20 cellular contexts compared by ENCODE assay signal in the genomic region with DNA sequence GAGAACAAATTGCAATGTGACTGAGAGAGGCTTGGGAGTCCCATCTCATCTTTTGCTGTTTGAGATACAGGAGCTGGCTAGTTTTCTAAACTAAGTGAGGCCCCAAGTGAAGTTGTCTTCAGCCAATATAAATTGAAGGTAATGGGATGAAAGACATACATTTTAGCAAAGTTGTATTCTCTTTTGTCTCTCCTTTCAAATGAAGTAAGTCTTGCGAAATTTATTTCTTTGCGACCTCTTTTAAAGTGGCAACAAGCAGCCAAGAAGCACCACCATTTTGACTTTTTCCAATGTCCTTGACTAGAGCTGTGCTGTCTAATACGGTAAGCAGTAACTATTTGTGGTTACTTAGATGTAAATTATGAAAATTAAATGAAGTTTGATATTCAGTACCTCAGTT.
DNase-seq lines count a peak whose midpoint lies in the region; ATAC-seq and TF ChIP-seq lines count a peak whose summit lies in the region.
"Had no signal": no experiment of that assay in that cellular context is flagged by ENCODE, and none has a peak within 500 bp of the region (broad histone marks: within the 10 kb centered on the region; RNA-seq: fewer than 3 reads in every experiment).

No MANE protein-coding gene starts in this region.

- peaks cover 26% of the 10 kb centered on the region for H3F3A ChIP-seq in GM23248 (ENCODE audit: insufficient read depth)

- peaks cover 40% of the 10 kb centered on the region for H3K4me1 ChIP-seq in GM23248 (ENCODE audit: insufficient read depth)
- peaks cover 34% of the 10 kb centered on the region for H3K4me1 ChIP-seq in osteoblast (ENCODE audit: insufficient read depth, low read length)
- H3K4me1 ChIP-seq in vagina = peaks cover 24% of the 10 kb centered on the region
- H3K4me1 ChIP-seq in upper lobe of right lung = no peaks in the 10 kb centered on the region
- H3K4me1 ChIP-seq: Caco-2 had no signal

- TF ChIP-seq CTCF in osteoblast (IDR thresholded peaks at IDR 0.05; ENCODE audit: extremely low read depth, low read depth, low read length) (no peak), vagina (IDR thresholded peaks at IDR 0.05) (no peak), upper lobe of right lung (IDR thresholded peaks at IDR 0.05) (no peak)

- TF ChIP-seq RAD21 in Ishikawa (IDR thresholded peaks at IDR 0.05; ENCODE audit: low read depth) = no peak

- TF ChIP-seq POLR2A in vagina (IDR thresholded peaks at IDR 0.05) = no peak

- no peak overlapping the region for H3K9ac ChIP-seq in GM23248

- H3K27ac ChIP-seq in GM23248 = no peak overlapping the region
- peak overlapping the region; percentile 92 for H3K27ac ChIP-seq in osteoblast (ENCODE audit: low read depth, low read length)
- peak overlapping the region; percentile 70 for H3K27ac ChIP-seq in vagina
- H3K27ac ChIP-seq in upper lobe of right lung = no peak overlapping the region
- H3K27ac ChIP-seq: 22Rv1, C4-2B, HL-60 had no signal

- ATAC-seq in upper lobe of right lung (no peak), GM18520 (IDR thresholded peaks at IDR 0.05; ENCODE audit: unreplicated experiment) (no peak), GM19467 (IDR thresholded peaks at IDR 0.05; ENCODE audit: unreplicated experiment) (no peak)
- ATAC-seq: A549, HCT116 had no signal

- no peaks in the 10 kb centered on the region; the same call in 1 of the 2 replicates for H3K9me2 ChIP-seq in GM23248 (ENCODE audit: insufficient read depth)

- H3K9me3 ChIP-seq in GM23248 (ENCODE audit: low read depth) = no peaks in the 10 kb centered on the region
- no peaks in the 10 kb centered on the region for H3K9me3 ChIP-seq in osteoblast (ENCODE audit: low read depth, low read length)
- H3K9me3 ChIP-seq in vagina = no peaks in the 10 kb centered on the region
- H3K9me3 ChIP-seq in upper lobe of right lung = no peaks in the 10 kb centered on the region
- H3K9me3 ChIP-seq: A549, Caco-2 had no signal

- DNase-seq in GM23248 = no peak
- peak; percentile 36 for DNase-seq in osteoblast (ENCODE audit: insufficient read length, low spot score, missing footprints)
- no peak for DNase-seq in vagina (ENCODE audit: extremely low spot score in 2 of 2)
- DNase-seq in upper lobe of right lung = no peak
- DNase-seq: AML-193; Caco-2; CD4-positive, alpha-beta T cell; DMS79; GDM1; H7; HFFc6; KBM-7 had no signal

- H4K20me1 ChIP-seq in GM23248 (ENCODE audit: insufficient read depth) = no peaks in the 10 kb centered on the region
- H4K20me1 ChIP-seq in osteoblast (ENCODE audit: insufficient read depth, low read length) = no peaks in the 10 kb centered on the region

- in situ Hi-C loops in GM23248 (cut with MboI) = no loop called here

- H3K27me3 ChIP-seq in GM23248 (replicated peaks; ENCODE audit: insufficient read depth) (no peaks in the 10 kb centered on the region), osteoblast (ENCODE audit: insufficient read depth, low read length) (no peaks in the 10 kb centered on the region), vagina (no peaks in the 10 kb centered on the region), upper lobe of right lung (no peaks in the 10 kb centered on the region)

- TF ChIP-seq EP300 in Ishikawa (IDR thresholded peaks at IDR 0.05; ENCODE audit: borderline replicate concordance) = no peak

- WGBS in GM23248 (ENCODE audit: low coverage in 1 of 2, low lambda C conversion rate in 2 of 2, missing lambda C conversion rate in 2 of 2), 2 experiments = 99 to 100% methylated on average over 3 of the region's 3 CpGs

- H3K4me3 ChIP-seq in GM23248 = no peak overlapping the region
- H3K4me3 ChIP-seq in osteoblast (ENCODE audit: insufficient read depth, low read length) = no peak overlapping the region
- no peak overlapping the region for H3K4me3 ChIP-seq in vagina
- no peak overlapping the region for H3K4me3 ChIP-seq in upper lobe of right lung
- H3K4me3 ChIP-seq: A549 had no signal

- H3K79me2 ChIP-seq in GM23248 (ENCODE audit: insufficient read depth) = no peaks in the 10 kb centered on the region
- H3K79me2 ChIP-seq in osteoblast (ENCODE audit: insufficient read depth, low read length) = no peaks in the 10 kb centered on the region

- H3K36me3 ChIP-seq in GM23248 (ENCODE audit: low read depth) = no peaks in the 10 kb centered on the region
- H3K36me3 ChIP-seq in osteoblast (ENCODE audit: insufficient read depth, low read length) = no peaks in the 10 kb centered on the region
- no peaks in the 10 kb centered on the region for H3K36me3 ChIP-seq in vagina
- H3K36me3 ChIP-seq in upper lobe of right lung = no peaks in the 10 kb centered on the region

- intact Hi-C loops in vagina (cut with DNase I) = no loop called here
- intact Hi-C loops in upper lobe of right lung (cut with DNase I) = no loop called here

- H3K4me2 ChIP-seq in GM23248 (ENCODE audit: unreplicated experiment) (no peak overlapping the region), osteoblast (ENCODE audit: insufficient read depth, low read length) (no peak overlapping the region)

- 0 out of 2 replicates have a peak overlapping the region, but pooled peaks have one; percentile 22 for H2AFZ ChIP-seq in GM23248
- H2AFZ ChIP-seq in osteoblast (ENCODE audit: low read length) = peak overlapping the region; percentile 79

TF ChIP-seq in Ishikawa, 13 proteins besides CTCF, POLR2A, EP300 and RAD21:
- no peak for TF ChIP-seq REST (IDR thresholded peaks at IDR 0.05; ENCODE audit: low read depth)
- peak; percentile 43; the same call in 1 of the 2 replicates for TF ChIP-seq CEBPB (IDR thresholded peaks at IDR 0.05)

Comparison
In these comparisons a context has a peak if more than half of its experiments do, and no peak if none do; other contexts are left out.
1. H3K27ac ChIP-seq: peak in osteoblast (single experiment) and vagina (single experiment); none in GM23248 (single experiment) and upper lobe of right lung (single experiment).